ENCODE assay signal across 8 cellular contexts in the genomic region with DNA sequence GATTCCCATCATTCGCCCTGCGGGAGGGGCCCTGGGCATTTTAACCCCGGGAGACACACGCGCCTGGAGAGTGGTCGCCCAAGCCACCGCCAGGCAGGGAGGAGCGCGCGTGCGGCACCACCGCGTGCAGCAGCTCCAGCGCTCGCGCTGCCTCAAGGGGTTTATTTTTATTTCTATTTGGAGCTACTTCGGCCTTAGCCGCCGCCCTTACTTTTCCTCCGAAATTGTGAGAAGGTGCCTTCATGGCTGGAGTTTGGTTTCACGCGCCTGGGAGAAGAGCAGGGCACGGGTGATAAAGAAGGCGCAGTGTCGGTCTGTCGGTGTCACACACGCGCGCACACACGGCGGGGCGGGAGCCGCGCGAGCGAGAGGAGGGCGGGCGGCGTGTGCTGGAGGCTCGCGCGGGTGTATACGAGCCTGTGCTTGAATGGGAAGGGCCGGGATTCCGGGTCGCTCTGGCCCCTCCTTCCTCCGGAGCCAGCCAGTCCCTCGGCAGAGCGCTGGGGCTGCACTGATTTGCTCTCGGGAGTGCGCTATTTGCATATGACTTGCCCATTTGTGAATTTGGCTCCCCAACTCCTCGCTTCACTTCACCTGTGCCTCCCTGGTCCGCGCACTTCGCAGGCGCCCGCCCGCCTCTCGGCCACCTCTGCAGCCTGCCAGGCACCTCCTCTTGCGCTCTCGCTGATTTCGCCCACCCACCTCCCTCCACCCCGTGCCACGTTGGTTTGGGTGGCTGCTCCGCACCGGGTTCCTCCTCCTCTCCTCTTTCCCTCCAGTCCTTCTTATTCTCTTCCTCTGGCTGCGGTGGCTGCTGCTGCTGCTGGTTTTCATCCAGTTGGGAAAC.
DNase-seq lines count a peak whose midpoint lies in the region; ATAC-seq and TF ChIP-seq lines count a peak whose summit lies in the region.

No MANE protein-coding gene starts in this region.

- no peaks in the 10 kb centered on the region; the same call in 1 of the 2 replicates for H3K9me3 Mint-ChIP-seq in WTC11

- H3K4me3 Mint-ChIP-seq in WTC11: peak overlapping the region; percentile 87

- POLR2A ChIA-PET in WTC11 (lab: Charles Lee): no interaction called here

- H3K36me3 ChIP-seq in GM06990 (ENCODE audit: control insufficient read depth, insufficient read depth, low read length): no peaks in the 10 kb centered on the region

- H3K4me1 Mint-ChIP-seq in WTC11: peaks cover 33% of the 10 kb centered on the region

- DNase-seq in GM06990 (ENCODE audit: extremely low read depth, insufficient read length) (peak; percentile 5), NCI-H1092 treated with DMSO at 0.1 percent for 48 hours (lab: John Stamatoyannopoulos, UW) (peak; percentile 93), WTC11 (ENCODE audit: low spot score) (peak; percentile 85), glomerular visceral epithelial cell (ENCODE audit: extremely low spot score) (peak; percentile 95), non-pigmented ciliary epithelial cell (ENCODE audit: low read depth) (peak; percentile 58)

- no peak overlapping the region for H3K4me3 ChIP-seq in GM06990 (replicated peaks; ENCODE audit: low read depth, low read length)

- TF ChIP-seq CTCF in GM06990 (IDR thresholded peaks at IDR 0.05; ENCODE audit: insufficient read depth, low read length, poor library complexity, severe bottlenecking): no peak
- no peak for TF ChIP-seq CTCF in WTC11 (IDR thresholded peaks at IDR 0.05)

- H3K27me3 Mint-ChIP-seq in WTC11 (ENCODE audit: low read depth): peaks cover 67% of the 10 kb centered on the region

- CTCF ChIA-PET in WTC11 (lab: Charles Lee): interaction anchor here (1.0 kb wide), 1 partner anchor 265 kb away, joined by 3 read pairs; no protein-coding TSS in a partner anchor

- ATAC-seq in WTC11: peak; percentile 94
- no peak for ATAC-seq in HG03108 (IDR thresholded peaks at IDR 0.05; ENCODE audit: unreplicated experiment)
- ATAC-seq in GM21526 (IDR thresholded peaks at IDR 0.05; ENCODE audit: low FRiP score, unreplicated experiment): no peak
- ATAC-seq in GM19452 (IDR thresholded peaks at IDR 0.05; ENCODE audit: unreplicated experiment): no peak

- H3K36me3 Mint-ChIP-seq in WTC11: 0 out of 2 replicates have a peak, but pooled peaks cover 2% of the 10 kb centered on the region

- no peaks in the 10 kb centered on the region for H3K27me3 ChIP-seq in GM06990 (replicated peaks; ENCODE audit: control insufficient read depth, insufficient read depth, low read length)

- no peak overlapping the region for H3K27ac Mint-ChIP-seq in WTC11

TF ChIP-seq in WTC11, 78 proteins besides CTCF, POLR2A, EP300 and RAD21:
- TF ChIP-seq, protein P1, sequence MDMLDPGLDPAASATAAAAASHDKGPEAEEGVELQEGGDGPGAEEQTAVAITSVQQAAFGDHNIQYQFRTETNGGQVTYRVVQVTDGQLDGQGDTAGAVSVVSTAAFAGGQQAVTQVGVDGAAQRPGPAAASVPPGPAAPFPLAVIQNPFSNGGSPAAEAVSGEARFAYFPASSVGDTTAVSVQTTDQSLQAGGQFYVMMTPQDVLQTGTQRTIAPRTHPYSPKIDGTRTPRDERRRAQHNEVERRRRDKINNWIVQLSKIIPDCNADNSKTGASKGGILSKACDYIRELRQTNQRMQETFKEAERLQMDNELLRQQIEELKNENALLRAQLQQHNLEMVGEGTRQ (CRISPR knock-in tag; IDR thresholded peaks at IDR 0.05): no peak
- TF ChIP-seq FOXK1 (CRISPR knock-in tag; IDR thresholded peaks at IDR 0.05) (0 out of 2 replicates have a peak, but pooled peaks have one; percentile 24), MYBL2 (CRISPR knock-in tag; IDR thresholded peaks at IDR 0.05) (0 out of 2 replicates have a peak, but pooled peaks have one; percentile 15), TEAD1 (CRISPR knock-in tag; IDR thresholded peaks at IDR 0.05) (peak; percentile 17; the same call in 1 of the 2 replicates)
- TF ChIP-seq, protein P2, sequence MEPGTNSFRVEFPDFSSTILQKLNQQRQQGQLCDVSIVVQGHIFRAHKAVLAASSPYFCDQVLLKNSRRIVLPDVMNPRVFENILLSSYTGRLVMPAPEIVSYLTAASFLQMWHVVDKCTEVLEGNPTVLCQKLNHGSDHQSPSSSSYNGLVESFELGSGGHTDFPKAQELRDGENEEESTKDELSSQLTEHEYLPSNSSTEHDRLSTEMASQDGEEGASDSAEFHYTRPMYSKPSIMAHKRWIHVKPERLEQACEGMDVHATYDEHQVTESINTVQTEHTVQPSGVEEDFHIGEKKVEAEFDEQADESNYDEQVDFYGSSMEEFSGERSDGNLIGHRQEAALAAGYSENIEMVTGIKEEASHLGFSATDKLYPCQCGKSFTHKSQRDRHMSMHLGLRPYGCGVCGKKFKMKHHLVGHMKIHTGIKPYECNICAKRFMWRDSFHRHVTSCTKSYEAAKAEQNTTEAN (CRISPR knock-in tag; IDR thresholded peaks at IDR 0.05): 0 out of 2 replicates have a peak, but pooled peaks have one; percentile 49

Comparison
In these comparisons a context has a peak if more than half of its experiments do, and no peak if none do; other contexts are left out.
1. DNase-seq: peak in every context shown above with its lines; median percentile 95 in glomerular visceral epithelial cell; 93 in NCI-H1092 treated with DMSO at 0.1 percent for 48 hours; 85 in WTC11; 58 in non-pigmented ciliary epithelial cell; 5 in GM06990.